ENCODE assay signal across 30 cellular contexts in genomic region chr2:31381601-31382000, GRCh38. TPM values are rescaled to one million over a fixed set of nuclear protein-coding genes. Genes with fewer than 3 reads are reported as not detected.
"Had no signal": no experiment of that assay in that cellular context is flagged by ENCODE, and none has a peak within 500 bp of the region (broad histone marks: within the 10 kb centered on the region; RNA-seq: fewer than 3 reads in every experiment).

No MANE protein-coding gene starts in this region.

- H3K36me3 Mint-ChIP-seq: activated naive CD8-positive, alpha-beta T cell treated with anti-CD3 and anti-CD28 coated beads for 36 hours; brain; naive B cell; stimulated activated effector memory CD8-positive, alpha-beta T cell treated with anti-CD3 and anti-CD28 coated beads, Interleukin-12 subunit alpha, Interleukin-12 subunit beta, amount 100 ng/mL, for 72 hours; type B pancreatic cell had no signal

- DNase-seq: activated CD4-positive, alpha-beta T cell treated with anti-CD3 and anti-CD28 coated beads for 1 hour; activated CD4-positive, alpha-beta T cell treated with anti-CD3 and anti-CD28 coated beads, Interleukin-2, amount 50 U/mL, for 4 hours; activated naive CD4-positive, alpha-beta T cell; activated naive CD8-positive, alpha-beta T cell treated with anti-CD3 and anti-CD28 coated beads for 36 hours; activated T-cell treated with anti-CD3 and anti-CD28 coated beads, Interleukin-2, amount 50 U/mL, for 48 hours; adrenal gland; aorta; dorsolateral prefrontal cortex; gastrocnemius medialis; glutamatergic neuron; left cardiac atrium; left ventricle myocardium superior; naive B cell; ovary; psoas muscle; sigmoid colon; small intestine; stimulated activated CD4-positive, alpha-beta T cell treated with anti-CD3 and anti-CD28 coated beads, Interleukin-4, amount 100 ng/mL, for 24 hours; SW 1271; uterus had no signal

- H3K27me3 Mint-ChIP-seq: activated naive CD8-positive, alpha-beta T cell treated with anti-CD3 and anti-CD28 coated beads for 36 hours; stimulated activated naive CD8-positive, alpha-beta T cell treated with anti-CD3 and anti-CD28 coated beads, Interleukin-15, Interleukin-2, amounts not matched to agents 100 ng/mL and 50 ng/mL, for 24 hours; type B pancreatic cell had no signal

- H3K4me3 ChIP-seq: adrenal gland, cardiac muscle cell, coronary artery, dorsolateral prefrontal cortex, gastrocnemius medialis, ovary, psoas muscle, sigmoid colon, thoracic aorta, uterus had no signal

- H3K9me3 ChIP-seq: adrenal gland, gastrocnemius medialis, ovary, psoas muscle, sigmoid colon, thoracic aorta, uterus had no signal

- ATAC-seq: gastrocnemius medialis; left cardiac atrium; left ventricle myocardium superior; psoas muscle; stimulated activated effector memory CD8-positive, alpha-beta T cell treated with anti-CD3 and anti-CD28 coated beads, Interleukin-12 subunit alpha, Interleukin-12 subunit beta, amount 100 ng/mL, for 72 hours had no signal

- H3K27ac ChIP-seq: adrenal gland, cardiac muscle cell, coronary artery, dorsolateral prefrontal cortex, gastrocnemius medialis, ovary, psoas muscle, sigmoid colon, thoracic aorta, uterus had no signal

- H3K27me3 ChIP-seq: adrenal gland, cardiac muscle cell, dorsolateral prefrontal cortex, gastrocnemius medialis, ovary, sigmoid colon, uterus had no signal

- H3K27ac Mint-ChIP-seq: activated naive CD8-positive, alpha-beta T cell treated with anti-CD3 and anti-CD28 coated beads for 36 hours; brain; mesothelial cell of epicardium; naive B cell; stimulated activated effector memory CD8-positive, alpha-beta T cell treated with anti-CD3 and anti-CD28 coated beads, Interleukin-12 subunit alpha, Interleukin-12 subunit beta, amount 100 ng/mL, for 72 hours; stimulated activated naive CD8-positive, alpha-beta T cell treated with anti-CD3 and anti-CD28 coated beads, Interleukin-15, Interleukin-2, amounts not matched to agents 100 ng/mL and 50 ng/mL, for 24 hours; T-helper 1 cell treated with Interleukin-12 subunit alpha and Interleukin-12 subunit beta and Interleukin-4 antibody, amounts not matched to agents 30 μg/mL and 1 μg/mL, for 36 hours; type B pancreatic cell had no signal

- H3K9me3 Mint-ChIP-seq: activated naive CD8-positive, alpha-beta T cell treated with anti-CD3 and anti-CD28 coated beads for 36 hours; brain; mesothelial cell of epicardium; stimulated activated effector memory CD8-positive, alpha-beta T cell treated with anti-CD3 and anti-CD28 coated beads, Interleukin-12 subunit alpha, Interleukin-12 subunit beta, amount 100 ng/mL, for 72 hours; stimulated activated naive CD8-positive, alpha-beta T cell treated with anti-CD3 and anti-CD28 coated beads, Interleukin-15, Interleukin-2, amounts not matched to agents 100 ng/mL and 50 ng/mL, for 24 hours; T-helper 1 cell treated with Interleukin-12 subunit alpha and Interleukin-12 subunit beta and Interleukin-4 antibody, amounts not matched to agents 30 μg/mL and 1 μg/mL, for 36 hours; type B pancreatic cell had no signal

- H3K4me3 Mint-ChIP-seq: activated naive CD8-positive, alpha-beta T cell treated with anti-CD3 and anti-CD28 coated beads for 36 hours; brain; mesothelial cell of epicardium; naive B cell; stimulated activated effector memory CD8-positive, alpha-beta T cell treated with anti-CD3 and anti-CD28 coated beads, Interleukin-12 subunit alpha, Interleukin-12 subunit beta, amount 100 ng/mL, for 72 hours; stimulated activated naive CD8-positive, alpha-beta T cell treated with anti-CD3 and anti-CD28 coated beads, Interleukin-15, Interleukin-2, amounts not matched to agents 100 ng/mL and 50 ng/mL, for 24 hours; T-helper 1 cell treated with Interleukin-12 subunit alpha and Interleukin-12 subunit beta and Interleukin-4 antibody, amounts not matched to agents 30 μg/mL and 1 μg/mL, for 36 hours; type B pancreatic cell had no signal

- H3K4me1 Mint-ChIP-seq: brain had no signal

- H3K4me1 ChIP-seq: adrenal gland, psoas muscle, sigmoid colon, uterus had no signal

- H3K36me3 ChIP-seq: adrenal gland, cardiac muscle cell, gastrocnemius medialis, ovary, sigmoid colon, thoracic aorta, uterus had no signal

RNA-seq across cellular contexts. Expression of gene XDH, which starts 32.9 kb away (rescaled TPM):
- total RNA-seq: activated naive CD8-positive, alpha-beta T cell treated with anti-CD3 and anti-CD28 coated beads for 36 hours; adrenal gland; aorta; dorsolateral prefrontal cortex; left ventricle myocardium superior; subcutaneous adipose tissue; thoracic aorta had no signal
- polyA plus RNA-seq: ovary had no signal
